ENCODE assay signal across 8 cellular contexts in the genomic region with DNA sequence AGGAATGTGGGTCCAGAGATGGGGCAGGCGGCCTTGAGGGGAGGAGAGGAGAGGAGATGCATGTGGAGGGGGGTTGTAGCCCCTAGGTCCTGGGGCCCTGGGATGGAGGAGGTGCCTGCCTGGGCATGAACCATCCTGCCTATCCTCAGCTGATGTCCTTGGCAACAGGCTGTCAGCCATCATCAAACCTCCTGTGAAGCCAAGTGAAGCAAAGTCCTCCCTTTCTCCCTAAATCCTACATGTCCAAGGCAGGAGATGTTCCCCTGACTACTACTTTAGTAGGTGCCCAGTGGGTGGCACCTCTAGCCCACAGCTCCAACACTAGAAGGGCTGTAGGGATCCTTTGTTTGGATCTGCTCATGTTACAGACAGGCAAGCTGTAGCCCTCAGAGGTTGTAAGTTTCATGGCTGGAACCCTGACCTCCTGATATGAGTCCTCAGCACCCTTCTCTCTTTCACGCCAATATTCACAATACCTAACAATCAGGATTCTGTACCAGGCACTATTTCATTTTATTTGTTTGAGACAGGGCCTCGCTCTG.
A peak's percentile ranks its signal among the peaks of the same experiment; 100 is the strongest.
DNase-seq lines count a peak whose midpoint lies in the region; ATAC-seq and TF ChIP-seq lines count a peak whose summit lies in the region.

No MANE protein-coding gene starts in this region.

- H2AFZ ChIP-seq in GM23248: no peak overlapping the region

- intact Hi-C loops in A673 (cut with micrococcal nuclease; ENCODE audit: unreplicated experiment): loop anchor here (5.0 kb wide), 2 partner anchors 189 to 479 kb away; no protein-coding TSS in a partner anchor

- WGBS in GM23248 (ENCODE audit: low coverage in 1 of 2, low lambda C conversion rate in 2 of 2, missing lambda C conversion rate in 2 of 2), 2 experiments: 92 to 100% methylated on average over 3 of the region's 3 CpGs

- peak; percentile 39; the same call in 1 of the 2 replicates for TF ChIP-seq CTCF in A673 (conservative IDR thresholded peaks at IDR 0.05; ENCODE audit: low read depth, low read length)
- TF ChIP-seq CTCF in cardiac muscle cell (IDR thresholded peaks at IDR 0.05; ENCODE audit: low read depth, low read length): peak; percentile 55

- BruUV-seq in A673 (replicated peaks; lab: Mats Ljungman, UMichigan): no TSS peak

- H3K4me2 ChIP-seq in GM23248 (ENCODE audit: unreplicated experiment): no peak overlapping the region

- DNase-seq in A673 (ENCODE audit: low spot score) (peak; percentile 39), GM23248 (peak; percentile 62), SHP77 treated with DMSO at 0.1 percent for 48 hours (lab: John Stamatoyannopoulos, UW) (peak; percentile 23), cardiac muscle cell (ENCODE audit: low read depth in 1 of 2, low spot score in 1 of 2) (peak in 1 of 2 donors; percentile 83), Ammon's horn (ENCODE audit: low spot score) (no peak), SKM-1 treated with dmso at 0.1 percent for 144 hours (lab: John Stamatoyannopoulos, UW; ENCODE audit: unreplicated experiment) (no peak)
- DNase-seq in activated effector memory CD4-positive, alpha-beta T cell treated with anti-CD3 and anti-CD28 coated beads, Interleukin-2, amount 50 U/mL, for 16 hours: no peak

- no peaks in the 10 kb centered on the region for H3K9me2 ChIP-seq in GM23248 (ENCODE audit: insufficient read depth)

- H3K9ac ChIP-seq in GM23248: no peak overlapping the region

- in situ Hi-C loops in GM23248 (cut with MboI): loop anchor here (5.0 to 10.0 kb wide), 2 partner anchors 289 to 556 kb away; no protein-coding TSS in a partner anchor

- H3K9me3 ChIP-seq in A673 (ENCODE audit: low read depth, low read length, poor library complexity, severe bottlenecking) (no peaks in the 10 kb centered on the region), GM23248 (ENCODE audit: low read depth) (no peaks in the 10 kb centered on the region), cardiac muscle cell (ENCODE audit: low read depth) (no peaks in the 10 kb centered on the region)

- CTCF ChIA-PET in A673 (lab: Charles Lee): interaction anchor here (0.8 to 1.1 kb wide), 2 partner anchors 247 to 284 kb away, joined by 3 to 5 read pairs; no protein-coding TSS in a partner anchor

- H3K4me3 ChIP-seq in A673 (ENCODE audit: low read depth, low read length, poor library complexity, severe bottlenecking): no peak overlapping the region
- no peak overlapping the region for H3K4me3 ChIP-seq in GM23248
- no peak overlapping the region for H3K4me3 ChIP-seq in cardiac muscle cell

- no peak for ATAC-seq in GM21717 (IDR thresholded peaks at IDR 0.05; ENCODE audit: unreplicated experiment)

- H4K20me1 ChIP-seq in GM23248 (ENCODE audit: insufficient read depth): no peaks in the 10 kb centered on the region

- no peaks in the 10 kb centered on the region for H3K79me2 ChIP-seq in GM23248 (ENCODE audit: insufficient read depth)

- H3F3A ChIP-seq in GM23248 (ENCODE audit: insufficient read depth): no peaks in the 10 kb centered on the region

- H3K36me3 ChIP-seq in A673 (ENCODE audit: insufficient read depth, low read length, poor library complexity, severe bottlenecking) (no peaks in the 10 kb centered on the region), GM23248 (ENCODE audit: low read depth) (no peaks in the 10 kb centered on the region), cardiac muscle cell (no peaks in the 10 kb centered on the region)

- no peaks in the 10 kb centered on the region for H3K27me3 ChIP-seq in A673 (replicated peaks; ENCODE audit: insufficient read depth, low read depth, low read length, poor library complexity)
- H3K27me3 ChIP-seq in GM23248 (replicated peaks; ENCODE audit: insufficient read depth): no peaks in the 10 kb centered on the region; the same call in 1 of the 2 replicates
- H3K27me3 ChIP-seq in cardiac muscle cell: no peaks in the 10 kb centered on the region

- POLR2A ChIA-PET in A673 (lab: Charles Lee; ENCODE audit: low non-redundant PET): no interaction called here

- H3K4me1 ChIP-seq in A673 (ENCODE audit: insufficient read depth, low read length, poor library complexity, severe bottlenecking): no peaks in the 10 kb centered on the region
- no peaks in the 10 kb centered on the region for H3K4me1 ChIP-seq in GM23248 (ENCODE audit: insufficient read depth)
- no peaks in the 10 kb centered on the region for H3K4me1 ChIP-seq in cardiac muscle cell (ENCODE audit: low read depth)

- H3K27ac ChIP-seq in A673 (ENCODE audit: low read depth, low read length, poor library complexity, severe bottlenecking) (no peak overlapping the region), GM23248 (no peak overlapping the region), cardiac muscle cell (no peak overlapping the region)

Comparison
In these comparisons a context has a peak if more than half of its experiments do, and no peak if none do; other contexts are left out.
1. DNase-seq: peak in A673 (single experiment), GM23248 (single experiment) and SHP77 treated with DMSO at 0.1 percent for 48 hours (single experiment); none in activated effector memory CD4-positive, alpha-beta T cell treated with anti-CD3 and anti-CD28 coated beads, Interleukin-2, amount 50 U/mL, for 16 hours (single experiment), Ammon's horn (single experiment) and SKM-1 treated with dmso at 0.1 percent for 144 hours (single experiment).